In the genomic region with DNA sequence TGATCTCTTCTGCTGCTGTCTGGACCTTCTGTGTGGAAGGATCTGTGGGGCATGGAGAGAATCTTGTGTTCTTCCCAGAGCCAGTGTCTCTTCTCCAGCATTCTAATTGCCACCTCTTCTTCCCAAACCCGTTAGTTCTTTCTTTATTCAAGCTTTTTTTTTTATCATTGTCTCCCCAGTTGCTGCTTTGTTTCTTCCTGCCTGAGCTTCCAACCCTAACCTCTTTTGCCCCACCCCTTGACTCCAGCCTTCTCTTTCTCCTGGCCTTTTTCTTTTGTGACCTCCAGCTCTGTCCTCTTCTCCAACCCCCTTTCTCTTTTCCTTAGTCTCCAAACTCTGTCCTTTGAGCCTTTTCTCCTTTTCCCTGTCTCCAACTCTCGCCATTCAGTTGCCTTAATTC, we compare ENCODE assay signal across 14 cellular contexts. TPM values are rescaled to one million over a fixed set of nuclear protein-coding genes. Genes with fewer than 3 reads are reported as not detected.
DNase-seq lines count a peak whose midpoint lies in the region; ATAC-seq and TF ChIP-seq lines count a peak whose summit lies in the region.
"Had no signal": no experiment of that assay in that cellular context is flagged by ENCODE, and none has a peak within 500 bp of the region (broad histone marks: within the 10 kb centered on the region; RNA-seq: fewer than 3 reads in every experiment).

No MANE protein-coding gene starts in this region.

- no peak for ATAC-seq in effector memory CD8-positive, alpha-beta T cell (replicated peaks)
- ATAC-seq in GM21528 (IDR thresholded peaks at IDR 0.05; ENCODE audit: low FRiP score, unreplicated experiment) = no peak
- ATAC-seq: activated CD8-positive, alpha-beta memory T cell treated with anti-CD3 and anti-CD28 coated beads, Interleukin-2, amount 10 ng/mL, durations not matched to agents 7 days and 5 days; gastrocnemius medialis had no signal

- H3K27ac ChIP-seq in CD8-positive, alpha-beta memory T cell (ENCODE audit: low read depth, low read length) = peak overlapping the region; percentile 7
- H3K27ac ChIP-seq: C4-2B, gastrocnemius medialis, parathyroid adenoma, SK-N-MC had no signal

- H3K4me2 ChIP-seq in Loucy (ENCODE audit: low read depth, low read length, poor library complexity, severe bottlenecking) = peak overlapping the region; percentile 85

- peaks cover 6 to 41% (median 15%) of the 10 kb centered on the region in 3 donors for H3K36me3 Mint-ChIP-seq in CD8-positive, alpha-beta memory T cell
- peaks cover 35% of the 10 kb centered on the region for H3K36me3 Mint-ChIP-seq in effector memory CD8-positive, alpha-beta T cell (ENCODE audit: insufficient read depth)

- H2AFZ ChIP-seq in Loucy (ENCODE audit: low read length) (no peak overlapping the region), neuron (ENCODE audit: low read depth, low read length) (no peak overlapping the region)
- H2AFZ ChIP-seq: parathyroid adenoma had no signal

- no peaks in the 10 kb centered on the region for H3F3A ChIP-seq in Loucy (ENCODE audit: low read depth)

- no peaks in the 10 kb centered on the region for H3K9me3 ChIP-seq in CD8-positive, alpha-beta memory T cell (ENCODE audit: low read length)
- no peaks in the 10 kb centered on the region for H3K9me3 ChIP-seq in Loucy (ENCODE audit: insufficient read depth, low read depth, low read length)
- no peaks in the 10 kb centered on the region for H3K9me3 ChIP-seq in neuron (ENCODE audit: low read length)
- H3K9me3 ChIP-seq: gastrocnemius medialis had no signal

- peaks cover 42% of the 10 kb centered on the region for H3K4me1 ChIP-seq in CD8-positive, alpha-beta memory T cell (ENCODE audit: insufficient read depth, low read length)
- H3K4me1 ChIP-seq in Loucy (ENCODE audit: insufficient read depth, low read length, poor library complexity, severe bottlenecking) (peaks cover 32% of the 10 kb centered on the region), neuron (ENCODE audit: insufficient read depth, low read length) (peaks cover 44% of the 10 kb centered on the region)
- H3K4me1 ChIP-seq: parathyroid adenoma had no signal

- peak overlapping the region in 1 of 7 donors; percentile 65 for H3K4me3 Mint-ChIP-seq in CD8-positive, alpha-beta memory T cell
- no peak overlapping the region for H3K4me3 Mint-ChIP-seq in effector memory CD8-positive, alpha-beta T cell
- H3K4me3 Mint-ChIP-seq: activated CD8-positive, alpha-beta memory T cell treated with anti-CD3 and anti-CD28 coated beads, Interleukin-2, amount 10 ng/mL, durations not matched to agents 7 days and 5 days had no signal

- DNase-seq in CD8-positive, alpha-beta memory T cell = no peak
- no peak for DNase-seq in effector memory CD8-positive, alpha-beta T cell
- DNase-seq in NCI-H2171 treated with DMSO at 0.1 percent for 48 hours (lab: John Stamatoyannopoulos, UW) = no peak
- no peak for DNase-seq in activated effector memory CD4-positive, alpha-beta T cell treated with anti-CD3 and anti-CD28 coated beads, Interleukin-2, amount 50 U/mL, for 16 hours
- DNase-seq: activated CD8-positive, alpha-beta memory T cell treated with anti-CD3 and anti-CD28 coated beads, Interleukin-2, amount 10 ng/mL, durations not matched to agents 7 days and 5 days; EL; gastrocnemius medialis; midbrain had no signal

- peak overlapping the region in 7 of 8 donors; percentile 6 to 89 (median 72) for H3K27ac Mint-ChIP-seq in CD8-positive, alpha-beta memory T cell
- peak overlapping the region; percentile 5 to 59 for H3K27ac Mint-ChIP-seq in effector memory CD8-positive, alpha-beta T cell
- H3K27ac Mint-ChIP-seq: activated CD8-positive, alpha-beta memory T cell treated with anti-CD3 and anti-CD28 coated beads, Interleukin-2, amount 10 ng/mL, durations not matched to agents 7 days and 5 days had no signal

- peaks cover 2% of the 10 kb centered on the region for H3K36me3 ChIP-seq in CD8-positive, alpha-beta memory T cell (ENCODE audit: insufficient read depth, low read length)
- H3K36me3 ChIP-seq in Loucy (ENCODE audit: insufficient read depth, low read length) (peaks cover 26% of the 10 kb centered on the region; the same call in 1 of the 2 replicates), neuron (ENCODE audit: insufficient read depth, low read length) (peaks cover 40% of the 10 kb centered on the region)

- no peak for TF ChIP-seq CTCF in Loucy (conservative IDR thresholded peaks at IDR 0.05; ENCODE audit: low read length)

- H3K9me2 ChIP-seq in Loucy (replicated peaks; ENCODE audit: low read depth, low read length) = no peaks in the 10 kb centered on the region

- H3K79me2 ChIP-seq in Loucy (ENCODE audit: insufficient read depth, low read length) = peaks cover 48% of the 10 kb centered on the region
- H3K79me2 ChIP-seq: parathyroid adenoma had no signal

- H4K20me1 ChIP-seq in Loucy (ENCODE audit: insufficient read depth, low read length, poor library complexity, severe bottlenecking) = peaks cover 33% of the 10 kb centered on the region

- no peak overlapping the region for H3K4me3 ChIP-seq in CD8-positive, alpha-beta memory T cell (ENCODE audit: low read length)
- H3K4me3 ChIP-seq in Loucy (ENCODE audit: low read length, poor library complexity, severe bottlenecking) = peak overlapping the region; percentile 64
- peak overlapping the region; percentile 47 for H3K4me3 ChIP-seq in neuron (ENCODE audit: low read length)
- H3K4me3 ChIP-seq: gastrocnemius medialis, SK-N-MC had no signal

- CTCF ChIA-PET in CD8-positive, alpha-beta memory T cell (lab: Charles Lee) = no interaction called here

- POLR2A ChIA-PET in CD8-positive, alpha-beta memory T cell (lab: Charles Lee) = interaction anchor here (0.7 kb wide), 1 partner anchor 15 kb away, joined by 6 read pairs; no protein-coding TSS in a partner anchor

- peaks cover 41 to 48% (median 45%) of the 10 kb centered on the region in 3 donors for H3K4me1 Mint-ChIP-seq in CD8-positive, alpha-beta memory T cell
- H3K4me1 Mint-ChIP-seq in effector memory CD8-positive, alpha-beta T cell (ENCODE audit: low read depth in 2 of 2) = peaks cover 29 to 39% of the 10 kb centered on the region in 2 donors

- no peaks in the 10 kb centered on the region for H3K27me3 Mint-ChIP-seq in CD8-positive, alpha-beta memory T cell
- H3K27me3 Mint-ChIP-seq in effector memory CD8-positive, alpha-beta T cell = no peaks in the 10 kb centered on the region
- H3K27me3 Mint-ChIP-seq: activated CD8-positive, alpha-beta memory T cell treated with anti-CD3 and anti-CD28 coated beads, Interleukin-2, amount 10 ng/mL, durations not matched to agents 7 days and 5 days had no signal

- H3K27me3 ChIP-seq in CD8-positive, alpha-beta memory T cell (ENCODE audit: insufficient read depth, low read length, poor library complexity, severe bottlenecking) = no peaks in the 10 kb centered on the region
- no peaks in the 10 kb centered on the region for H3K27me3 ChIP-seq in Loucy (ENCODE audit: insufficient read depth, low read length, poor library complexity, severe bottlenecking)
- H3K27me3 ChIP-seq in neuron (ENCODE audit: insufficient read depth, low read length) = no peaks in the 10 kb centered on the region
- H3K27me3 ChIP-seq: gastrocnemius medialis had no signal

- no peaks in the 10 kb centered on the region for H3K9me3 Mint-ChIP-seq in CD8-positive, alpha-beta memory T cell
- no peaks in the 10 kb centered on the region for H3K9me3 Mint-ChIP-seq in effector memory CD8-positive, alpha-beta T cell

- peak overlapping the region; percentile 35 for H3K9ac ChIP-seq in Loucy (ENCODE audit: low read depth, low read length, poor library complexity, severe bottlenecking)
- H3K9ac ChIP-seq: parathyroid adenoma had no signal

RNA-seq across cellular contexts. Expression of a gene that starts 4.5 kb away (rescaled TPM):
- total RNA-seq in CD8-positive, alpha-beta memory T cell = 10 to 100 TPM; 41.0 to 41.6 TPM
- polyA plus RNA-seq in CD8-positive, alpha-beta memory T cell = 9.4 TPM

RNA-seq across cellular contexts. Expression of a gene that starts 43.4 kb away (rescaled TPM):
- 10 to 100 TPM; 30.0 to 31.3 TPM for total RNA-seq in CD8-positive, alpha-beta memory T cell
- 12.8 TPM for polyA plus RNA-seq in CD8-positive, alpha-beta memory T cell
